Comparison of ENCODE assay signal across 1 cellular context in the genomic region with DNA sequence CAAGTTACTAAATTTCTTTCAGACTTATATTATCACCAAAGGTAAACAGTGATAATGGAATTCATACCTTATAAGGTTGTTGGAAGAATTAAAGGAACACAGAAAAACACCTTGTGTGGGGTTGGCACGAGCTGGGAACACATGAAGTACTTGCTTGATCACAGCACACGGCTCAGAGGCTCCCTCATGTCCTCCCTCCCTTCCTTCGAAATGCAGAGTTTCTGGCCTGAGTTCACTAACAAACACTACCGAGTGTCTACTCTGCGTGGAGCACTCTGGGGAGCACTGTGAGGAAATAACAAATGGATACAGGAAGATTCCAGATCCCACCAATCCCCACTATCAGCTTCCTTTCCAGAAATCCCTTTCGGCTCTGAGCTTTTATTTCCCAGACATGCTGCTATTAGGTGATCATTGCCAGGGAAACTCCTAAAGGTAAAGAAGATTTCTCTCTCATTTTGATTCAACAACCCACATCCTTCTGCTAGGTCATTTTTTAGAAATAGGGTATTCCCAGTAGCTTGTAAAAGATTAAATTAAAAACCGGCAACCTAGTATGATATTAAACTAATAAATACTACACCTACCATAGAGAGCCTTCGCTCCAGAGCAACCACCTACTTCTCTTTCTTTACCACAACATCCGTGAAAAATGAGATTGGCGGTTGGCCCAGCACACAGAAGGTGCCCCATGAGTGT.
TF ChIP-seq lines count a peak whose summit lies in the region.

No MANE protein-coding gene starts in this region.

TF ChIP-seq in GM12878, 131 proteins besides CTCF, POLR2A, EP300 and RAD21 (continued from another document and continues in another):
- TF ChIP-seq, protein P1, sequence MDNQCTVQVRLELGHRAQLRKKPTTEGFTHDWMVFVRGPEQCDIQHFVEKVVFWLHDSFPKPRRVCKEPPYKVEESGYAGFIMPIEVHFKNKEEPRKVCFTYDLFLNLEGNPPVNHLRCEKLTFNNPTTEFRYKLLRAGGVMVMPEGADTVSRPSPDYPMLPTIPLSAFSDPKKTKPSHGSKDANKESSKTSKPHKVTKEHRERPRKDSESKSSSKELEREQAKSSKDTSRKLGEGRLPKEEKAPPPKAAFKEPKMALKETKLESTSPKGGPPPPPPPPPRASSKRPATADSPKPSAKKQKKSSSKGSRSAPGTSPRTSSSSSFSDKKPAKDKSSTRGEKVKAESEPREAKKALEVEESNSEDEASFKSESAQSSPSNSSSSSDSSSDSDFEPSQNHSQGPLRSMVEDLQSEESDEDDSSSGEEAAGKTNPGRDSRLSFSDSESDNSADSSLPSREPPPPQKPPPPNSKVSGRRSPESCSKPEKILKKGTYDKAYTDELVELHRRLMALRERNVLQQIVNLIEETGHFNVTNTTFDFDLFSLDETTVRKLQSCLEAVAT (IDR thresholded peaks at IDR 0.05), result no peak
- TF ChIP-seq RUNX3 (IDR thresholded peaks at IDR 0.05; ENCODE audit: low read length), result peak; percentile 77
- TF ChIP-seq IRF4 (IDR thresholded peaks at IDR 0.05; ENCODE audit: low read depth, low read length), result no peak
- TF ChIP-seq BMI1 (IDR thresholded peaks at IDR 0.05; ENCODE audit: borderline replicate concordance), result no peak
- TF ChIP-seq BCL11A (IDR thresholded peaks at IDR 0.05; ENCODE audit: low read depth, low read length), result peak; percentile 36; the same call in 1 of the 2 replicates
- TF ChIP-seq, protein P2, sequence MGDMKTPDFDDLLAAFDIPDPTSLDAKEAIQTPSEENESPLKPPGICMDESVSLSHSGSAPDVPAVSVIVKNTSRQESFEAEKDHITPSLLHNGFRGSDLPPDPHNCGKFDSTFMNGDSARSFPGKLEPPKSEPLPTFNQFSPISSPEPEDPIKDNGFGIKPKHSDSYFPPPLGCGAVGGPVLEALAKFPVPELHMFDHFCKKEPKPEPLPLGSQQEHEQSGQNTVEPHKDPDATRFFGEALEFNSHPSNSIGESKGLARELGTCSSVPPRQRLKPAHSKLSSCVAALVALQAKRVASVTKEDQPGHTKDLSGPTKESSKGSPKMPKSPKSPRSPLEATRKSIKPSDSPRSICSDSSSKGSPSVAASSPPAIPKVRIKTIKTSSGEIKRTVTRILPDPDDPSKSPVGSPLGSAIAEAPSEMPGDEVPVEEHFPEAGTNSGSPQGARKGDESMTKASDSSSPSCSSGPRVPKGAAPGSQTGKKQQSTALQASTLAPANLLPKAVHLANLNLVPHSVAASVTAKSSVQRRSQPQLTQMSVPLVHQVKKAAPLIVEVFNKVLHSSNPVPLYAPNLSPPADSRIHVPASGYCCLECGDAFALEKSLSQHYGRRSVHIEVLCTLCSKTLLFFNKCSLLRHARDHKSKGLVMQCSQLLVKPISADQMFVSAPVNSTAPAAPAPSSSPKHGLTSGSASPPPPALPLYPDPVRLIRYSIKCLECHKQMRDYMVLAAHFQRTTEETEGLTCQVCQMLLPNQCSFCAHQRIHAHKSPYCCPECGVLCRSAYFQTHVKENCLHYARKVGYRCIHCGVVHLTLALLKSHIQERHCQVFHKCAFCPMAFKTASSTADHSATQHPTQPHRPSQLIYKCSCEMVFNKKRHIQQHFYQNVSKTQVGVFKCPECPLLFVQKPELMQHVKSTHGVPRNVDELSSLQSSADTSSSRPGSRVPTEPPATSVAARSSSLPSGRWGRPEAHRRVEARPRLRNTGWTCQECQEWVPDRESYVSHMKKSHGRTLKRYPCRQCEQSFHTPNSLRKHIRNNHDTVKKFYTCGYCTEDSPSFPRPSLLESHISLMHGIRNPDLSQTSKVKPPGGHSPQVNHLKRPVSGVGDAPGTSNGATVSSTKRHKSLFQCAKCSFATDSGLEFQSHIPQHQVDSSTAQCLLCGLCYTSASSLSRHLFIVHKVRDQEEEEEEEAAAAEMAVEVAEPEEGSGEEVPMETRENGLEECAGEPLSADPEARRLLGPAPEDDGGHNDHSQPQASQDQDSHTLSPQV (IDR thresholded peaks at IDR 0.05), result no peak
- TF ChIP-seq NFYA (IDR thresholded peaks at IDR 0.05; ENCODE audit: borderline replicate concordance, low read depth, low read length), result no peak
- TF ChIP-seq KAT2A (conservative IDR thresholded peaks at IDR 0.05; ENCODE audit: control insufficient read depth, low read depth, low read length), result no peak
- TF ChIP-seq, protein P3, sequence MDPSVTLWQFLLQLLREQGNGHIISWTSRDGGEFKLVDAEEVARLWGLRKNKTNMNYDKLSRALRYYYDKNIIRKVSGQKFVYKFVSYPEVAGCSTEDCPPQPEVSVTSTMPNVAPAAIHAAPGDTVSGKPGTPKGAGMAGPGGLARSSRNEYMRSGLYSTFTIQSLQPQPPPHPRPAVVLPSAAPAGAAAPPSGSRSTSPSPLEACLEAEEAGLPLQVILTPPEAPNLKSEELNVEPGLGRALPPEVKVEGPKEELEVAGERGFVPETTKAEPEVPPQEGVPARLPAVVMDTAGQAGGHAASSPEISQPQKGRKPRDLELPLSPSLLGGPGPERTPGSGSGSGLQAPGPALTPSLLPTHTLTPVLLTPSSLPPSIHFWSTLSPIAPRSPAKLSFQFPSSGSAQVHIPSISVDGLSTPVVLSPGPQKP (IDR thresholded peaks at IDR 0.05; ENCODE audit: low read depth, low read length), result no peak
- no peak for TF ChIP-seq HDAC6 (IDR thresholded peaks at IDR 0.05; ENCODE audit: unreplicated experiment)
- no peak for TF ChIP-seq RFX5 (IDR thresholded peaks at IDR 0.05; ENCODE audit: low read depth, low read length)
- TF ChIP-seq YBX1 (IDR thresholded peaks at IDR 0.05), result no peak
- TF ChIP-seq, protein P4, sequence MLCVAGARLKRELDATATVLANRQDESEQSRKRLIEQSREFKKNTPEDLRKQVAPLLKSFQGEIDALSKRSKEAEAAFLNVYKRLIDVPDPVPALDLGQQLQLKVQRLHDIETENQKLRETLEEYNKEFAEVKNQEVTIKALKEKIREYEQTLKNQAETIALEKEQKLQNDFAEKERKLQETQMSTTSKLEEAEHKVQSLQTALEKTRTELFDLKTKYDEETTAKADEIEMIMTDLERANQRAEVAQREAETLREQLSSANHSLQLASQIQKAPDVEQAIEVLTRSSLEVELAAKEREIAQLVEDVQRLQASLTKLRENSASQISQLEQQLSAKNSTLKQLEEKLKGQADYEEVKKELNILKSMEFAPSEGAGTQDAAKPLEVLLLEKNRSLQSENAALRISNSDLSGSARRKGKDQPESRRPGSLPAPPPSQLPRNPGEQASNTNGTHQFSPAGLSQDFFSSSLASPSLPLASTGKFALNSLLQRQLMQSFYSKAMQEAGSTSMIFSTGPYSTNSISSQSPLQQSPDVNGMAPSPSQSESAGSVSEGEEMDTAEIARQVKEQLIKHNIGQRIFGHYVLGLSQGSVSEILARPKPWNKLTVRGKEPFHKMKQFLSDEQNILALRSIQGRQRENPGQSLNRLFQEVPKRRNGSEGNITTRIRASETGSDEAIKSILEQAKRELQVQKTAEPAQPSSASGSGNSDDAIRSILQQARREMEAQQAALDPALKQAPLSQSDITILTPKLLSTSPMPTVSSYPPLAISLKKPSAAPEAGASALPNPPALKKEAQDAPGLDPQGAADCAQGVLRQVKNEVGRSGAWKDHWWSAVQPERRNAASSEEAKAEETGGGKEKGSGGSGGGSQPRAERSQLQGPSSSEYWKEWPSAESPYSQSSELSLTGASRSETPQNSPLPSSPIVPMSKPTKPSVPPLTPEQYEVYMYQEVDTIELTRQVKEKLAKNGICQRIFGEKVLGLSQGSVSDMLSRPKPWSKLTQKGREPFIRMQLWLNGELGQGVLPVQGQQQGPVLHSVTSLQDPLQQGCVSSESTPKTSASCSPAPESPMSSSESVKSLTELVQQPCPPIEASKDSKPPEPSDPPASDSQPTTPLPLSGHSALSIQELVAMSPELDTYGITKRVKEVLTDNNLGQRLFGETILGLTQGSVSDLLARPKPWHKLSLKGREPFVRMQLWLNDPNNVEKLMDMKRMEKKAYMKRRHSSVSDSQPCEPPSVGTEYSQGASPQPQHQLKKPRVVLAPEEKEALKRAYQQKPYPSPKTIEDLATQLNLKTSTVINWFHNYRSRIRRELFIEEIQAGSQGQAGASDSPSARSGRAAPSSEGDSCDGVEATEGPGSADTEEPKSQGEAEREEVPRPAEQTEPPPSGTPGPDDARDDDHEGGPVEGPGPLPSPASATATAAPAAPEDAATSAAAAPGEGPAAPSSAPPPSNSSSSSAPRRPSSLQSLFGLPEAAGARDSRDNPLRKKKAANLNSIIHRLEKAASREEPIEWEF (IDR thresholded peaks at IDR 0.05; ENCODE audit: insufficient replicate concordance, low read depth, low read length), result no peak
- TF ChIP-seq, protein P5, sequence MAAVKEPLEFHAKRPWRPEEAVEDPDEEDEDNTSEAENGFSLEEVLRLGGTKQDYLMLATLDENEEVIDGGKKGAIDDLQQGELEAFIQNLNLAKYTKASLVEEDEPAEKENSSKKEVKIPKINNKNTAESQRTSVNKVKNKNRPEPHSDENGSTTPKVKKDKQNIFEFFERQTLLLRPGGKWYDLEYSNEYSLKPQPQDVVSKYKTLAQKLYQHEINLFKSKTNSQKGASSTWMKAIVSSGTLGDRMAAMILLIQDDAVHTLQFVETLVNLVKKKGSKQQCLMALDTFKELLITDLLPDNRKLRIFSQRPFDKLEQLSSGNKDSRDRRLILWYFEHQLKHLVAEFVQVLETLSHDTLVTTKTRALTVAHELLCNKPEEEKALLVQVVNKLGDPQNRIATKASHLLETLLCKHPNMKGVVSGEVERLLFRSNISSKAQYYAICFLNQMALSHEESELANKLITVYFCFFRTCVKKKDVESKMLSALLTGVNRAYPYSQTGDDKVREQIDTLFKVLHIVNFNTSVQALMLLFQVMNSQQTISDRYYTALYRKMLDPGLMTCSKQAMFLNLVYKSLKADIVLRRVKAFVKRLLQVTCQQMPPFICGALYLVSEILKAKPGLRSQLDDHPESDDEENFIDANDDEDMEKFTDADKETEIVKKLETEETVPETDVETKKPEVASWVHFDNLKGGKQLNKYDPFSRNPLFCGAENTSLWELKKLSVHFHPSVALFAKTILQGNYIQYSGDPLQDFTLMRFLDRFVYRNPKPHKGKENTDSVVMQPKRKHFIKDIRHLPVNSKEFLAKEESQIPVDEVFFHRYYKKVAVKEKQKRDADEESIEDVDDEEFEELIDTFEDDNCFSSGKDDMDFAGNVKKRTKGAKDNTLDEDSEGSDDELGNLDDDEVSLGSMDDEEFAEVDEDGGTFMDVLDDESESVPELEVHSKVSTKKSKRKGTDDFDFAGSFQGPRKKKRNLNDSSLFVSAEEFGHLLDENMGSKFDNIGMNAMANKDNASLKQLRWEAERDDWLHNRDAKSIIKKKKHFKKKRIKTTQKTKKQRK (IDR thresholded peaks at IDR 0.05; ENCODE audit: low read depth, low read length), result no peak
- TF ChIP-seq NRF1 (conservative IDR thresholded peaks at IDR 0.05; ENCODE audit: low read depth, low read length), result no peak
- no peak for TF ChIP-seq RAD51 (IDR thresholded peaks at IDR 0.05)
- TF ChIP-seq EED (IDR thresholded peaks at IDR 0.05; ENCODE audit: low read depth), result peak; percentile 71
- TF ChIP-seq RBBP5 (conservative IDR thresholded peaks at IDR 0.05), result no peak
- TF ChIP-seq CBX5 (IDR thresholded peaks at IDR 0.05; ENCODE audit: low read depth), result no peak
- TF ChIP-seq KLF5 (IDR thresholded peaks at IDR 0.05; ENCODE audit: partially characterized antibody), result peak; percentile 24
- TF ChIP-seq DPF2 (IDR thresholded peaks at IDR 0.05), result peak; percentile 38; the same call in 1 of the 2 replicates
- TF ChIP-seq, protein P6, sequence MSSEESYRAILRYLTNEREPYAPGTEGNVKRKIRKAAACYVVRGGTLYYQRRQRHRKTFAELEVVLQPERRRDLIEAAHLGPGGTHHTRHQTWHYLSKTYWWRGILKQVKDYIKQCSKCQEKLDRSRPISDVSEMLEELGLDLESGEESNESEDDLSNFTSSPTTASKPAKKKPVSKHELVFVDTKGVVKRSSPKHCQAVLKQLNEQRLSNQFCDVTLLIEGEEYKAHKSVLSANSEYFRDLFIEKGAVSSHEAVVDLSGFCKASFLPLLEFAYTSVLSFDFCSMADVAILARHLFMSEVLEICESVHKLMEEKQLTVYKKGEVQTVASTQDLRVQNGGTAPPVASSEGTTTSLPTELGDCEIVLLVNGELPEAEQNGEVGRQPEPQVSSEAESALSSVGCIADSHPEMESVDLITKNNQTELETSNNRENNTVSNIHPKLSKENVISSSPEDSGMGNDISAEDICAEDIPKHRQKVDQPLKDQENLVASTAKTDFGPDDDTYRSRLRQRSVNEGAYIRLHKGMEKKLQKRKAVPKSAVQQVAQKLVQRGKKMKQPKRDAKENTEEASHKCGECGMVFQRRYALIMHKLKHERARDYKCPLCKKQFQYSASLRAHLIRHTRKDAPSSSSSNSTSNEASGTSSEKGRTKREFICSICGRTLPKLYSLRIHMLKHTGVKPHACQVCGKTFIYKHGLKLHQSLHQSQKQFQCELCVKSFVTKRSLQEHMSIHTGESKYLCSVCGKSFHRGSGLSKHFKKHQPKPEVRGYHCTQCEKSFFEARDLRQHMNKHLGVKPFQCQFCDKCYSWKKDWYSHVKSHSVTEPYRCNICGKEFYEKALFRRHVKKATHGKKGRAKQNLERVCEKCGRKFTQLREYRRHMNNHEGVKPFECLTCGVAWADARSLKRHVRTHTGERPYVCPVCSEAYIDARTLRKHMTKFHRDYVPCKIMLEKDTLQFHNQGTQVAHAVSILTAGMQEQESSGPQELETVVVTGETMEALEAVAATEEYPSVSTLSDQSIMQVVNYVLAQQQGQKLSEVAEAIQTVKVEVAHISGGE (CRISPR knock-in tag; IDR thresholded peaks at IDR 0.05), result no peak
- no peak for TF ChIP-seq CBX3 (IDR thresholded peaks at IDR 0.05; ENCODE audit: borderline replicate concordance, low read depth)
- TF ChIP-seq MTA2 (IDR thresholded peaks at IDR 0.05; ENCODE audit: low read depth), result peak; percentile 64
- no peak for TF ChIP-seq ETV6 (conservative IDR thresholded peaks at IDR 0.05 in 1 of 2, IDR thresholded peaks at IDR 0.05 in 1 of 2; ENCODE audit: borderline replicate concordance in 1 of 2, low read depth in 1 of 2)
- TF ChIP-seq ZSCAN29 (IDR thresholded peaks at IDR 0.05), result no peak
- TF ChIP-seq, protein P7, sequence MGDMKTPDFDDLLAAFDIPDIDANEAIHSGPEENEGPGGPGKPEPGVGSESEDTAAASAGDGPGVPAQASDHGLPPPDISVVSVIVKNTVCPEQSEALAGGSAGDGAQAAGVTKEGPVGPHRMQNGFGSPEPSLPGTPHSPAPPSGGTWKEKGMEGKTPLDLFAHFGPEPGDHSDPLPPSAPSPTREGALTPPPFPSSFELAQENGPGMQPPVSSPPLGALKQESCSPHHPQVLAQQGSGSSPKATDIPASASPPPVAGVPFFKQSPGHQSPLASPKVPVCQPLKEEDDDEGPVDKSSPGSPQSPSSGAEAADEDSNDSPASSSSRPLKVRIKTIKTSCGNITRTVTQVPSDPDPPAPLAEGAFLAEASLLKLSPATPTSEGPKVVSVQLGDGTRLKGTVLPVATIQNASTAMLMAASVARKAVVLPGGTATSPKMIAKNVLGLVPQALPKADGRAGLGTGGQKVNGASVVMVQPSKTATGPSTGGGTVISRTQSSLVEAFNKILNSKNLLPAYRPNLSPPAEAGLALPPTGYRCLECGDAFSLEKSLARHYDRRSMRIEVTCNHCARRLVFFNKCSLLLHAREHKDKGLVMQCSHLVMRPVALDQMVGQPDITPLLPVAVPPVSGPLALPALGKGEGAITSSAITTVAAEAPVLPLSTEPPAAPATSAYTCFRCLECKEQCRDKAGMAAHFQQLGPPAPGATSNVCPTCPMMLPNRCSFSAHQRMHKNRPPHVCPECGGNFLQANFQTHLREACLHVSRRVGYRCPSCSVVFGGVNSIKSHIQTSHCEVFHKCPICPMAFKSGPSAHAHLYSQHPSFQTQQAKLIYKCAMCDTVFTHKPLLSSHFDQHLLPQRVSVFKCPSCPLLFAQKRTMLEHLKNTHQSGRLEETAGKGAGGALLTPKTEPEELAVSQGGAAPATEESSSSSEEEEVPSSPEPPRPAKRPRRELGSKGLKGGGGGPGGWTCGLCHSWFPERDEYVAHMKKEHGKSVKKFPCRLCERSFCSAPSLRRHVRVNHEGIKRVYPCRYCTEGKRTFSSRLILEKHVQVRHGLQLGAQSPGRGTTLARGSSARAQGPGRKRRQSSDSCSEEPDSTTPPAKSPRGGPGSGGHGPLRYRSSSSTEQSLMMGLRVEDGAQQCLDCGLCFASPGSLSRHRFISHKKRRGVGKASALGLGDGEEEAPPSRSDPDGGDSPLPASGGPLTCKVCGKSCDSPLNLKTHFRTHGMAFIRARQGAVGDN (IDR thresholded peaks at IDR 0.05), result 0 out of 2 replicates have a peak, but pooled peaks have one; percentile 50
- TF ChIP-seq MEF2A (IDR thresholded peaks at IDR 0.05; ENCODE audit: insufficient read depth, low read depth, low read length), result no peak
